ENCODE assay signal across 15 cellular contexts in the genomic region with DNA sequence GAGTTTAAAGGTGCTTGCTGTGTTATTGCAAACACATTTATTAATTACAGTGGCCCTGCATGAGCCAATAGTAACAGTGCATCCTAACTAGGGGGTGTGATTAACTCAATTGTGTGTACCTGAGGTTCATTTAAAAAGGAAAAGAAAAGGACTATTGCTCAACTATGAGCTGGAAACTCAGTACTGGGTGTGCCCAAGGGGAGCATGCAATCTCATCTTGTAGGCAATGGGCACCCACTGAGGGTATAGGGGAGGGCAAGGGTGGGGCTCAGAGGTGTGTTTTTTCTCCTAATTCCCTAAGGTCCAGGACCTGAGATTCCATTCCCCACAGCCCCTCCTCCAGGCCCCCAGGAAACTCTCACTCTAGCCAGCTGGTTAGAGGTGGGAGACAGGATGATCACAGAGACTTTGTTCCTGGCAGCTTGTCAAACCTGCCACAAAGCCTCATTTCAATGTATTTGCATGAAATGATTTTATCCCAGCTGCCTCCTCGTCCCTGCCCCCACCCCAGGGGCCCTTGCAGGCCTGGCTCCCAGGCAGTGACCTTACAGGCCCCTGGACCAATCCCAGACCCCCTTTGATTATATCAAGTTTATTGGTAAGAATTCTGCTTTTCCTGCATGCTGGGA.
"Had no signal": no experiment of that assay in that cellular context is flagged by ENCODE, and none has a peak within 500 bp of the region (broad histone marks: within the 10 kb centered on the region; RNA-seq: fewer than 3 reads in every experiment).

No MANE protein-coding gene starts in this region.

- H3K36me3 ChIP-seq: brain microvascular endothelial cell, heart left ventricle, stomach, thoracic aorta had no signal

- H3K9me3 Mint-ChIP-seq: activated CD4-positive, alpha-beta T cell treated with anti-CD3 and anti-CD28 coated beads, Interleukin-2, amount 10 ng/mL, durations not matched to agents 24 days and 14 days; activated naive CD4-positive, alpha-beta T cell treated with anti-CD3 and anti-CD28 coated beads, Interleukin-2, amount 50 U/mL, for 72 hours; naive B cell; WTC11 had no signal

- H3K4me1 Mint-ChIP-seq: activated CD4-positive, alpha-beta T cell treated with anti-CD3 and anti-CD28 coated beads, Interleukin-2, amount 10 ng/mL, durations not matched to agents 24 days and 14 days had no signal

- ATAC-seq: activated naive CD4-positive, alpha-beta T cell treated with anti-CD3 and anti-CD28 coated beads, Interleukin-2, amount 50 U/mL, for 72 hours; foreskin keratinocyte; heart left ventricle; T-helper 17 cell; WTC11 had no signal

- H3K36me3 Mint-ChIP-seq: activated naive CD4-positive, alpha-beta T cell treated with anti-CD3 and anti-CD28 coated beads, Interleukin-2, amount 50 U/mL, for 72 hours; naive B cell; WTC11 had no signal

- H3K9me3 ChIP-seq: heart left ventricle, SK-N-SH, stomach, thoracic aorta had no signal

- H3K4me3 Mint-ChIP-seq: activated CD4-positive, alpha-beta T cell treated with anti-CD3 and anti-CD28 coated beads, Interleukin-2, amount 10 ng/mL, durations not matched to agents 24 days and 14 days; T-helper 17 cell; WTC11 had no signal

- H3K27ac ChIP-seq: brain microvascular endothelial cell, foreskin keratinocyte, heart left ventricle, stomach, thoracic aorta had no signal

- DNase-seq: activated CD4-positive, alpha-beta T cell treated with anti-CD3 and anti-CD28 coated beads, Interleukin-2, amount 10 ng/mL, durations not matched to agents 24 days and 14 days; activated T-cell treated with anti-CD3 and anti-CD28 coated beads for 4 hours; amniotic stem cell; brain microvascular endothelial cell; foreskin keratinocyte; naive B cell; SK-N-SH; stimulated activated CD4-positive, alpha-beta T cell treated with anti-CD3 and anti-CD28 coated beads, Interleukin-4, amount 100 ng/mL, for 24 hours; stomach; T-helper 17 cell had no signal

- H3K4me1 ChIP-seq: foreskin keratinocyte, heart left ventricle, stomach had no signal

- H3K4me3 ChIP-seq: heart left ventricle, stomach, thoracic aorta had no signal

- H3K27me3 ChIP-seq: brain microvascular endothelial cell, heart left ventricle had no signal

- H3K27ac Mint-ChIP-seq: activated CD4-positive, alpha-beta T cell treated with anti-CD3 and anti-CD28 coated beads, Interleukin-2, amount 10 ng/mL, durations not matched to agents 24 days and 14 days; progenitor cell of endocrine pancreas; T-helper 17 cell; WTC11 had no signal
